ENCODE assay signal across 8 cellular contexts in genomic region chr10:33008499-33009243, GRCh38. TPM values are rescaled to one million over a fixed set of nuclear protein-coding genes. Genes with fewer than 3 reads are reported as not detected.
DNase-seq lines count a peak whose midpoint lies in the region; ATAC-seq and TF ChIP-seq lines count a peak whose summit lies in the region.

No MANE protein-coding gene starts in this region.

- H3K4me3 Mint-ChIP-seq in CD4-positive, CD25-positive, alpha-beta regulatory T cell, result peak overlapping the region; percentile 57 to 87 (median 76)
- H3K4me3 Mint-ChIP-seq in activated naive CD8-positive, alpha-beta T cell treated with anti-CD3 and anti-CD28 coated beads, Interleukin-2, amount 10 ng/mL, durations not matched to agents 7 days and 5 days, result peak overlapping the region; percentile 73

- ATAC-seq in CD4-positive, CD25-positive, alpha-beta regulatory T cell (ENCODE audit: low read depth in 2 of 2), result peak; percentile 42 to 52
- ATAC-seq in GM21381 (IDR thresholded peaks at IDR 0.05; ENCODE audit: unreplicated experiment) (peak; percentile 48), heart right ventricle (peak in 5 of 8 donors; percentile 17 to 51 (median 44))
- peak; percentile 22 for ATAC-seq in activated naive CD8-positive, alpha-beta T cell treated with anti-CD3 and anti-CD28 coated beads, Interleukin-2, amount 10 ng/mL, durations not matched to agents 7 days and 5 days (ENCODE audit: low read depth)

- H3K36me3 Mint-ChIP-seq in CD4-positive, CD25-positive, alpha-beta regulatory T cell, result no peaks in the 10 kb centered on the region
- no peaks in the 10 kb centered on the region for H3K36me3 Mint-ChIP-seq in activated naive CD8-positive, alpha-beta T cell treated with anti-CD3 and anti-CD28 coated beads, Interleukin-2, amount 10 ng/mL, durations not matched to agents 7 days and 5 days

- WGBS in heart right ventricle, 2 donors, result 20 to 23% methylated on average over 9 of the region's 9 CpGs

- POLR2A ChIA-PET in activated naive CD8-positive, alpha-beta T cell treated with anti-CD3 and anti-CD28 coated beads, Interleukin-2, amount 10 ng/mL, durations not matched to agents 7 days and 5 days (lab: Charles Lee), result no interaction called here

- H3K9me3 ChIP-seq in CD4-positive, CD25-positive, alpha-beta regulatory T cell (ENCODE audit: control insufficient read depth in 2 of 2, low read length in 2 of 2), result no peaks in the 10 kb centered on the region
- H3K9me3 ChIP-seq in SU-DHL-6 (ENCODE audit: insufficient read depth, low read length), result no peaks in the 10 kb centered on the region
- H3K9me3 ChIP-seq in heart right ventricle, result no peaks in the 10 kb centered on the region

- peak overlapping the region; percentile 83 for H3K4me3 ChIP-seq in CD4-positive, CD25-positive, alpha-beta regulatory T cell (ENCODE audit: low read depth, low read length)
- no peak overlapping the region for H3K4me3 ChIP-seq in SU-DHL-6 (ENCODE audit: insufficient read depth, low read length, poor library complexity, severe bottlenecking)
- peak overlapping the region in 1 of 10 donors; percentile 9 for H3K4me3 ChIP-seq in heart right ventricle

- H3K9me2 ChIP-seq in SU-DHL-6 (replicated peaks; ENCODE audit: insufficient read depth, low read length), result no peaks in the 10 kb centered on the region

- H3K4me1 Mint-ChIP-seq in CD4-positive, CD25-positive, alpha-beta regulatory T cell, result peaks cover 26 to 53% (median 36%) of the 10 kb centered on the region in 4 donors
- peaks cover 9% of the 10 kb centered on the region for H3K4me1 Mint-ChIP-seq in activated naive CD8-positive, alpha-beta T cell treated with anti-CD3 and anti-CD28 coated beads, Interleukin-2, amount 10 ng/mL, durations not matched to agents 7 days and 5 days

- TF ChIP-seq CTCF in SU-DHL-6 (IDR thresholded peaks at IDR 0.05; ENCODE audit: insufficient read depth, low read length, poor library complexity, severe bottlenecking), result peak; percentile 86
- peak; percentile 97 to 100 (median 99) for TF ChIP-seq CTCF in heart right ventricle (IDR thresholded peaks at IDR 0.05)

- peak overlapping the region; percentile 82 to 95 (median 93) for H3K27ac Mint-ChIP-seq in CD4-positive, CD25-positive, alpha-beta regulatory T cell
- no peak overlapping the region for H3K27ac Mint-ChIP-seq in activated naive CD8-positive, alpha-beta T cell treated with anti-CD3 and anti-CD28 coated beads, Interleukin-2, amount 10 ng/mL, durations not matched to agents 7 days and 5 days

- intact Hi-C loops in heart right ventricle (cut with DNase I) (loop anchor here (1.0 to 10.0 kb wide), 6 partner anchors 51 to 214 kb away; partner anchors contain the start of gene ITGB1 (in 2 of the 10)), posterior vena cava (cut with DNase I) (loop anchor here in 1 of 2 donors (2.0 kb wide), 1 partner anchor 214 kb away; no protein-coding TSS in a partner anchor)

- H3K9ac ChIP-seq in SU-DHL-6 (ENCODE audit: low read length), result no peak overlapping the region

- H3K27me3 Mint-ChIP-seq in CD4-positive, CD25-positive, alpha-beta regulatory T cell, result no peaks in the 10 kb centered on the region
- H3K27me3 Mint-ChIP-seq in activated naive CD8-positive, alpha-beta T cell treated with anti-CD3 and anti-CD28 coated beads, Interleukin-2, amount 10 ng/mL, durations not matched to agents 7 days and 5 days, result peaks cover 9% of the 10 kb centered on the region

- H4K20me1 ChIP-seq in SU-DHL-6 (ENCODE audit: low read depth, low read length), result no peaks in the 10 kb centered on the region

- H3K27ac ChIP-seq in CD4-positive, CD25-positive, alpha-beta regulatory T cell (ENCODE audit: insufficient read depth, low read length, poor library complexity, severe bottlenecking), result peak overlapping the region; percentile 66
- no peak overlapping the region for H3K27ac ChIP-seq in SU-DHL-6 (ENCODE audit: low read depth, low read length)
- H3K27ac ChIP-seq in heart right ventricle, result peak overlapping the region in 2 of 10 donors; percentile 9 to 67

- peaks cover 31% of the 10 kb centered on the region for H3K4me1 ChIP-seq in CD4-positive, CD25-positive, alpha-beta regulatory T cell (ENCODE audit: control insufficient read depth, insufficient read depth, low read length, poor library complexity, severe bottlenecking)
- peaks cover 4 to 54% (median 21%) of the 10 kb centered on the region in 9 donors for H3K4me1 ChIP-seq in heart right ventricle

- DNase-seq in CD4-positive, CD25-positive, alpha-beta regulatory T cell, result peak; percentile 41 to 86 (median 63)
- DNase-seq in NAMALWA (ENCODE audit: low spot score), result peak; percentile 67
- no peak for DNase-seq in activated naive CD8-positive, alpha-beta T cell treated with anti-CD3 and anti-CD28 coated beads, Interleukin-2, amount 10 ng/mL, durations not matched to agents 7 days and 5 days
- peak in 1 of 2 donors; percentile 69 for DNase-seq in heart right ventricle
- peak; percentile 78 for DNase-seq in renal cortical epithelial cell (ENCODE audit: low read depth)
- no peak for DNase-seq in posterior vena cava (ENCODE audit: low spot score)

- no peaks in the 10 kb centered on the region for H3K9me3 Mint-ChIP-seq in CD4-positive, CD25-positive, alpha-beta regulatory T cell
- H3K9me3 Mint-ChIP-seq in activated naive CD8-positive, alpha-beta T cell treated with anti-CD3 and anti-CD28 coated beads, Interleukin-2, amount 10 ng/mL, durations not matched to agents 7 days and 5 days, result no peaks in the 10 kb centered on the region

- no peaks in the 10 kb centered on the region for H3K27me3 ChIP-seq in CD4-positive, CD25-positive, alpha-beta regulatory T cell (ENCODE audit: control insufficient read depth, insufficient read depth, low read length)
- H3K27me3 ChIP-seq in SU-DHL-6 (ENCODE audit: low read length) (no peaks in the 10 kb centered on the region), heart right ventricle (no peaks in the 10 kb centered on the region)

- H3K36me3 ChIP-seq in CD4-positive, CD25-positive, alpha-beta regulatory T cell (ENCODE audit: control insufficient read depth, insufficient read depth, low read length), result no peaks in the 10 kb centered on the region
- H3K36me3 ChIP-seq in SU-DHL-6 (ENCODE audit: low read length), result no peaks in the 10 kb centered on the region
- H3K36me3 ChIP-seq in heart right ventricle, result no peaks in the 10 kb centered on the region

- H3K79me2 ChIP-seq in SU-DHL-6 (ENCODE audit: insufficient read depth, low read length), result no peaks in the 10 kb centered on the region

- H3F3A ChIP-seq in SU-DHL-6 (ENCODE audit: insufficient read depth), result no peaks in the 10 kb centered on the region

- no peak overlapping the region for H2AFZ ChIP-seq in SU-DHL-6 (ENCODE audit: low read depth, low read length, severe bottlenecking)

- H3K4me2 ChIP-seq in SU-DHL-6 (ENCODE audit: low read depth, low read length, poor library complexity, severe bottlenecking), result peak overlapping the region; percentile 34

RNA-seq across cellular contexts. Expression of gene ITGB1, which starts 50.6 kb away (rescaled TPM):
- total RNA-seq in CD4-positive, CD25-positive, alpha-beta regulatory T cell, result 524 TPM
- polyA plus RNA-seq in CD4-positive, CD25-positive, alpha-beta regulatory T cell, result 100 to 1,000 TPM; 360 to 577 (median 469) TPM
- 10 to 100 TPM; 60.3 to 77.8 TPM for total RNA-seq in activated naive CD8-positive, alpha-beta T cell treated with anti-CD3 and anti-CD28 coated beads, Interleukin-2, amount 10 ng/mL, durations not matched to agents 7 days and 5 days
- total RNA-seq in heart right ventricle (100 to 1,000 TPM; 503 to 713 (median 595) TPM), renal cortical epithelial cell (1,646 and 3,148 TPM in 2 replicates), posterior vena cava (1,000 to 10,000 TPM; 1,298 to 1,367 TPM)
- polyA plus RNA-seq in heart right ventricle, result 100 to 1,000 TPM; 169 to 828 TPM

Comparison
In these comparisons a context has a peak if more than half of its experiments do, and no peak if none do; other contexts are left out.
1. DNase-seq: peak in CD4-positive, CD25-positive, alpha-beta regulatory T cell (3 of 3), NAMALWA (single experiment) and renal cortical epithelial cell (single experiment); none in activated naive CD8-positive, alpha-beta T cell treated with anti-CD3 and anti-CD28 coated beads, Interleukin-2, amount 10 ng/mL, durations not matched to agents 7 days and 5 days (single experiment) and posterior vena cava (single experiment).
2. Peak in every context shown above with its lines, with median percentiles within 50 percentile points of each other: ATAC-seq.